In the genomic region with DNA sequence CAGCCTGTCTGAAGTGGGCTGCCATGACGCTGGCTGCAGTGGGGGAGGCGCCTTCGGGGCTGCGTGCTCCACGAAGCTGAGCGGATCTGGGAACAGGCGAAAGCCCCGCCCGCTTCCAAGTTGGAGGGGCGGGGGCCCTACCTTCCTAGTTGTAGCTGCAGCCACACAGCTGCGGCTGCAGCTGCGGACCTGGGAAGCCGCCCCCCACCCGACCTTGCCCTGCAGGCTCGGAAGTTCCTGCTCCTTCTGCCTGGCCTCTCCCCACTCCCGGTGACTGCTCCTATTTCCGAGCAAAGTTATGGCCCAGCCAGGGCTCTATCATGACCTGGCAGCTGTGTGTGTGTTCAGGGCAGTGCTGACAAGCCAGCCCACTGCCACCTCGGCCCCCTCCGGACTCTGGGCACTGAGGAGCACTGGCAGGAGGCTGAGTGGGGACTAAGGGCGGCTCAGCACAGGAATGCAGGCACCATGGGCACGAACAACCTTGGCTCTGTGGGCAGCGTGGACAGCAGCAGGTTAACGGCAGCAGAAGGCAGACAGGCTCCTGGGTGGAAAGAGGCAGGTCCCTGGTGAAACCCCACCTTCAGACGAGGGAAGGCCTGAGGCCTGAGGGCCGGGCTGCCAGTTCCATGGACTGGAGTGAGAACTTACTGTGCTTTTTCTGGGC, we compare ENCODE assay signal across 25 cellular contexts.
"Had no signal": no experiment of that assay in that cellular context is flagged by ENCODE, and none has a peak within 500 bp of the region (broad histone marks: within the 10 kb centered on the region; RNA-seq: fewer than 3 reads in every experiment).

No MANE protein-coding gene starts in this region.

- H3K4me3 ChIP-seq: ascending aorta, body of pancreas, Peyer's patch had no signal

- H3K27me3 ChIP-seq: ascending aorta, body of pancreas, Peyer's patch had no signal

- H3K27ac ChIP-seq: ascending aorta, body of pancreas, Peyer's patch, RWPE1 had no signal

- H3K4me1 ChIP-seq: ascending aorta, body of pancreas, Peyer's patch had no signal

- H3K36me3 Mint-ChIP-seq: activated CD8-positive, alpha-beta memory T cell treated with anti-CD3 and anti-CD28 coated beads, Interleukin-2, amount 10 ng/mL, durations not matched to agents 7 days and 5 days; activated naive CD4-positive, alpha-beta T cell treated with anti-CD3 and anti-CD28 coated beads, Interleukin-2, amount 50 U/mL, for 72 hours; IgD-negative memory B cell had no signal

- H3K27ac Mint-ChIP-seq: activated CD8-positive, alpha-beta memory T cell treated with anti-CD3 and anti-CD28 coated beads, Interleukin-2, amount 10 ng/mL, durations not matched to agents 7 days and 5 days; activated naive CD4-positive, alpha-beta T cell treated with anti-CD3 and anti-CD28 coated beads, Interleukin-2, amount 50 U/mL, for 72 hours; activated naive CD8-positive, alpha-beta T cell treated with anti-CD3 and anti-CD28 coated beads, Interleukin-2, amount 50 U/mL, for 24 hours; IgD-negative memory B cell; T-helper 1 cell treated with Interleukin-12 subunit alpha and Interleukin-12 subunit beta and Interleukin-4 antibody, amounts not matched to agents 30 μg/mL and 1 μg/mL, for 36 hours had no signal

- DNase-seq: activated CD4-positive, alpha-beta T cell treated with anti-CD3 and anti-CD28 coated beads for 48 hours; activated CD4-positive, alpha-beta T cell treated with anti-CD3 and anti-CD28 coated beads, Interleukin-2, amount 50 U/mL, for 4 hours; activated CD4-positive, CD25-positive, alpha-beta regulatory T cell treated with anti-CD3 and anti-CD28 coated beads, Interleukin-2, amount 50 U/mL, for 72 hours; activated CD8-positive, alpha-beta memory T cell treated with anti-CD3 and anti-CD28 coated beads, Interleukin-2, amount 10 ng/mL, durations not matched to agents 7 days and 5 days; activated effector memory CD4-positive, alpha-beta T cell treated with anti-CD3 and anti-CD28 coated beads, Interleukin-2, amount 50 U/mL, for 16 hours; activated naive CD4-positive, alpha-beta T cell treated with Interleukin-2 at 50 U/mL for 16 hours; activated naive CD8-positive, alpha-beta T cell treated with anti-CD3 and anti-CD28 coated beads, Interleukin-2, amount 50 U/mL, for 24 hours; activated T-cell treated with anti-CD3 and anti-CD28 coated beads, Interleukin-2, amount 50 U/mL, for 4 hours; amniotic stem cell; body of pancreas; KG1; NCI-H1048; NCI-H1417; NCI-H1930; NCI-H2171; NCI-H226; NCI-H526; NK-92 treated with Interleukin-12 subunit alpha and Interleukin-12 subunit beta, amount 100 ng/mL, for 24 hours; Peyer's patch; SHP77 treated with DMSO at 0.1 percent for 48 hours had no signal

- H3K27me3 Mint-ChIP-seq: activated CD8-positive, alpha-beta memory T cell treated with anti-CD3 and anti-CD28 coated beads, Interleukin-2, amount 10 ng/mL, durations not matched to agents 7 days and 5 days; activated naive CD8-positive, alpha-beta T cell treated with anti-CD3 and anti-CD28 coated beads, Interleukin-2, amount 50 U/mL, for 24 hours; IgD-negative memory B cell had no signal

- H3K4me3 Mint-ChIP-seq: activated CD8-positive, alpha-beta memory T cell treated with anti-CD3 and anti-CD28 coated beads, Interleukin-2, amount 10 ng/mL, durations not matched to agents 7 days and 5 days; activated naive CD8-positive, alpha-beta T cell treated with anti-CD3 and anti-CD28 coated beads, Interleukin-2, amount 50 U/mL, for 24 hours; activated T-cell treated with anti-CD3 and anti-CD28 coated beads, Interleukin-2, amount 50 U/mL, for 4 hours; IgD-negative memory B cell; T-helper 1 cell treated with Interleukin-12 subunit alpha and Interleukin-12 subunit beta and Interleukin-4 antibody, amounts not matched to agents 30 μg/mL and 1 μg/mL, for 36 hours had no signal

- ATAC-seq: activated CD8-positive, alpha-beta memory T cell treated with anti-CD3 and anti-CD28 coated beads, Interleukin-2, amount 10 ng/mL, durations not matched to agents 7 days and 5 days; activated naive CD4-positive, alpha-beta T cell treated with anti-CD3 and anti-CD28 coated beads, Interleukin-2, amount 50 U/mL, for 72 hours; activated naive CD8-positive, alpha-beta T cell treated with anti-CD3 and anti-CD28 coated beads, Interleukin-2, amount 50 U/mL, for 24 hours; activated T-cell treated with anti-CD3 and anti-CD28 coated beads, Interleukin-2, amount 50 U/mL, for 4 hours; body of pancreas had no signal

- H3K4me1 Mint-ChIP-seq: activated CD8-positive, alpha-beta memory T cell treated with anti-CD3 and anti-CD28 coated beads, Interleukin-2, amount 10 ng/mL, durations not matched to agents 7 days and 5 days; activated naive CD8-positive, alpha-beta T cell treated with anti-CD3 and anti-CD28 coated beads, Interleukin-2, amount 50 U/mL, for 24 hours; IgD-negative memory B cell had no signal

- H3K36me3 ChIP-seq: ascending aorta, Peyer's patch had no signal
